8 cellular contexts compared by ENCODE assay signal in the genomic region with DNA sequence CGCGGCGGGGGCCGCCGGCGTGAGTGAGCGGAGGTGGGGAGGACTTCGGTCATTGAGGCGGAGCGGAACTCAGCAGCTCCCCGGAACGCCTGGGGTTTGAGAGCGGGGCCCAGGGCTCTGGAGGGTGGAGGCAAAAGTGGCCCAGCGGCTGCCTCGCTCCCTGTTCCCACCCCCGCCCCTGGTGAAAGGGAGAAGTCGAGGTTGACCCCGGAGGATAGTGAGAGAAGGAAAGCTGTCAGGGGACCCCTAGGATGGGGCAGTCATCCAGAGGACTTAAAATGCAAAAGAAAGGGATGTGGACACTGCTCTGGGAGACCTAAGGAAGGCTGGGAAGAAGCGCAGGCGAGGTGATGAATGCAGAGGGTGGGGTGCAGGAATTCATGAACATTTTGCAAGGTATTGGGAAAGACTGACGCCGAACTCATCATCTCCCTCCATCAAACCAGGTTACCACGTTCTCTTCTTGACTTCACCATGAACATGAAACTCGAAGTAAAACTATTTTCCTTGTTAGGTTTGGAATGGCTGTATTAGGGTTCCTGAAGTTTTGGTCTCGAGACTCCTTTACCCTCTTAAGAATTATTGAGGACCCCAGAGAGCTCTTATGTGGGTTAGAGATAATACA. TPM values are rescaled to one million over a fixed set of nuclear protein-coding genes. Genes with fewer than 3 reads are reported as not detected.
DNase-seq lines count a peak whose midpoint lies in the region; ATAC-seq and TF ChIP-seq lines count a peak whose summit lies in the region.

No MANE protein-coding gene starts in this region.

- H3K9me3 ChIP-seq in GM23248 (ENCODE audit: low read depth) = no peaks in the 10 kb centered on the region
- no peaks in the 10 kb centered on the region for H3K9me3 ChIP-seq in breast epithelium

- H2AFZ ChIP-seq in GM23248 = peak overlapping the region; percentile 48

- H3K36me3 ChIP-seq in GM23248 (ENCODE audit: low read depth) = no peaks in the 10 kb centered on the region
- no peaks in the 10 kb centered on the region for H3K36me3 ChIP-seq in breast epithelium

- peak overlapping the region; percentile 79 for H3K4me3 ChIP-seq in GM23248
- peak overlapping the region; percentile 72 to 94 (median 82) for H3K4me3 ChIP-seq in breast epithelium

- TF ChIP-seq CTCF in breast epithelium (IDR thresholded peaks at IDR 0.05) = no peak

- H3K9me3 Mint-ChIP-seq in stimulated activated naive CD8-positive, alpha-beta T cell treated with anti-CD3 and anti-CD28 coated beads, Interleukin-15, amount 100 ng/mL, for 72 hours = no peaks in the 10 kb centered on the region

- H3K27me3 Mint-ChIP-seq in stimulated activated naive CD8-positive, alpha-beta T cell treated with anti-CD3 and anti-CD28 coated beads, Interleukin-15, amount 100 ng/mL, for 72 hours = no peaks in the 10 kb centered on the region

- H3K79me2 ChIP-seq in GM23248 (ENCODE audit: insufficient read depth) = peaks cover 53% of the 10 kb centered on the region

- intact Hi-C loops in breast epithelium (cut with DNase I; ENCODE audit: low total_unique reads) = no loop called here

- in situ Hi-C loops in GM23248 (cut with MboI) = no loop called here

- TF ChIP-seq POLR2A in breast epithelium (IDR thresholded peaks at IDR 0.05) = no peak

- peak overlapping the region; percentile 87 for H3K4me2 ChIP-seq in GM23248 (ENCODE audit: unreplicated experiment)

- peaks cover 31% of the 10 kb centered on the region for H3F3A ChIP-seq in GM23248 (ENCODE audit: insufficient read depth)

- H3K27me3 ChIP-seq in GM23248 (replicated peaks; ENCODE audit: insufficient read depth) (no peaks in the 10 kb centered on the region), breast epithelium (no peaks in the 10 kb centered on the region)

- DNase-seq in GM03348 (ENCODE audit: low spot score) (peak; percentile 67), GM23248 (peak; percentile 73), NCI-H1105 treated with DMSO at 0.1 percent for 48 hours (lab: John Stamatoyannopoulos, UW) (peak; percentile 50), breast epithelium (ENCODE audit: low spot score in 2 of 2) (no peak), kidney tubule cell (ENCODE audit: low spot score) (peak; percentile 52), T1000 (lab: John Stamatoyannopoulos, UW) (no peak)
- DNase-seq in stimulated activated naive CD8-positive, alpha-beta T cell treated with anti-CD3 and anti-CD28 coated beads, Interleukin-15, amount 100 ng/mL, for 72 hours = no peak
- DNase-seq in activated effector memory CD4-positive, alpha-beta T cell treated with anti-CD3 and anti-CD28 coated beads, Interleukin-2, amount 50 U/mL, for 16 hours = no peak

- 0 out of 2 replicates have a peak, but pooled peaks cover 3% of the 10 kb centered on the region for H4K20me1 ChIP-seq in GM23248 (ENCODE audit: insufficient read depth)

- peak overlapping the region; percentile 96 to 97 for H3K27ac Mint-ChIP-seq in stimulated activated naive CD8-positive, alpha-beta T cell treated with anti-CD3 and anti-CD28 coated beads, Interleukin-15, amount 100 ng/mL, for 72 hours

- ATAC-seq in stimulated activated naive CD8-positive, alpha-beta T cell treated with anti-CD3 and anti-CD28 coated beads, Interleukin-15, amount 100 ng/mL, for 72 hours = peak; percentile 41

- WGBS in GM23248 (ENCODE audit: low coverage in 1 of 2, low lambda C conversion rate in 2 of 2, missing lambda C conversion rate in 2 of 2), 2 experiments = 5 to 13% methylated on average over 11 to 25 of the region's 25 CpGs

- H3K4me1 ChIP-seq in GM23248 (ENCODE audit: insufficient read depth) = peaks cover 59% of the 10 kb centered on the region
- H3K4me1 ChIP-seq in breast epithelium = peaks cover 0 to 5% of the 10 kb centered on the region in 2 donors

- H3K9me2 ChIP-seq in GM23248 (ENCODE audit: insufficient read depth) = no peaks in the 10 kb centered on the region

- peak overlapping the region; percentile 80 for H3K9ac ChIP-seq in GM23248

- peaks cover 71% of the 10 kb centered on the region for H3K4me1 Mint-ChIP-seq in stimulated activated naive CD8-positive, alpha-beta T cell treated with anti-CD3 and anti-CD28 coated beads, Interleukin-15, amount 100 ng/mL, for 72 hours

- H3K27ac ChIP-seq in GM23248 (peak overlapping the region; percentile 83), breast epithelium (peak overlapping the region; percentile 97)

- H3K4me3 Mint-ChIP-seq in stimulated activated naive CD8-positive, alpha-beta T cell treated with anti-CD3 and anti-CD28 coated beads, Interleukin-15, amount 100 ng/mL, for 72 hours = peak overlapping the region; percentile 99

RNA-seq across cellular contexts. Expression of a gene that starts 0.8 kb away (rescaled TPM):
- total RNA-seq in GM23248 (2014; rRNA removed; shearing (Covaris generic)) = 42.5 and 44.0 TPM in 2 replicates
- polyA plus RNA-seq in GM23248 (2016; fragmentation: Nextera tagmentation; extraction: Ambion mirVana) = 10.9 and 12.6 TPM in 2 replicates
- total RNA-seq in breast epithelium = 10 to 100 TPM; 26.7 to 33.5 (median 26.9) TPM

RNA-seq across cellular contexts. Expression of a gene that starts 43.2 kb away (rescaled TPM):
- total RNA-seq in GM23248 (2014; rRNA removed; shearing (Covaris generic)) = 85.0 and 98.6 TPM in 2 replicates
- polyA plus RNA-seq in GM23248 (2016; fragmentation: Nextera tagmentation; extraction: Ambion mirVana) = 41.2 and 55.1 TPM in 2 replicates
- total RNA-seq in breast epithelium = 1 to 10 TPM in 1 of 3 donors, under 1 TPM in 2; under 0.01 to 1.8 (median 0.29) TPM

Comparison
In these comparisons a context has a peak if more than half of its experiments do, and no peak if none do; other contexts are left out.
1. DNase-seq: peak in GM03348 (single experiment), GM23248 (single experiment), NCI-H1105 treated with DMSO at 0.1 percent for 48 hours (single experiment) and kidney tubule cell (single experiment); none in breast epithelium (0 of 2), stimulated activated naive CD8-positive, alpha-beta T cell treated with anti-CD3 and anti-CD28 coated beads, Interleukin-15, amount 100 ng/mL, for 72 hours (0 of 2), T1000 (single experiment) and activated effector memory CD4-positive, alpha-beta T cell treated with anti-CD3 and anti-CD28 coated beads, Interleukin-2, amount 50 U/mL, for 16 hours (single experiment).
2. RNA of a gene that starts 43.2 kb away (total RNA-seq): 85.0 to 98.6 TPM in GM23248; under 0.01 to 1.8 TPM in breast epithelium; every median in the first group is over 10 times any median in the second.